ENCODE assay signal across 8 cellular contexts in the genomic region with DNA sequence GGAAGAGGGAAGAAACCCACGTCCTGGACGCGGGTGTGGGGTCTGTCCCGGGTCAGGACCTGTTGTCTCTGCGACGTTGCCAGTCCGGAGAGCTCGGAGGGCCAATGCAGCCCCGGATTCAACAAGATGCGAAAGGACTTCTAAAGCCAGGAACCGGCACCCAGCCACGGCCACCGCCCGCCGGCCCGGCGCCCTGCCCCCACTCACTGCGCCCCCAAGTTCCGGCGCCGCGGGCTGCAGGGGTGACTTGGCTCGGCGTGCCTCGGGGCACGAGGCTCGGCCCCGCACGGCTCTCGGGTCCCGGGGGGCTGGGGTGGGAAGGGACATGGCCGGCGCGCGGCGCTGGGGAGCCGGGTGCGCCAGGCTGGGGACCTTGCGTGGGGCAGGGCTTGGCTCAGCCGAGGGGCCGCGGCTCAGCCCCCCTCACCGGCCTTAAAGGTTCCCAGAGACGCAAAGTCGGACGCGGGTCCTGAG. TPM values are rescaled to one million over a fixed set of nuclear protein-coding genes. Genes with fewer than 3 reads are reported as not detected.
A peak's percentile ranks its signal among the peaks of the same experiment; 100 is the strongest.
DNase-seq lines count a peak whose midpoint lies in the region; ATAC-seq, FAIRE-seq and TF ChIP-seq lines count a peak whose summit lies in the region.

No MANE protein-coding gene starts in this region.

- H2AFZ ChIP-seq in GM12878 (ENCODE audit: control insufficient read depth, low read depth, low read length), result peak overlapping the region; percentile 83; the same call in 1 of the 2 replicates

- SMC1A ChIA-PET in GM12878 (lab: Charles Lee; ENCODE audit: uncharacterized antibody, unreplicated experiment), result interaction anchor here (0.6 to 2.0 kb wide), 2 partner anchors 18 to 431 kb away, joined by 3 to 7 read pairs; no protein-coding TSS in a partner anchor

- peaks cover 0 to 3% of the 10 kb centered on the region in 2 experiments; a peak in 2 of 4 replicates for H3K36me3 ChIP-seq in GM12878 (ENCODE audit: control insufficient read depth in 2 of 2, insufficient read depth in 2 of 2, low read length in 1 of 2)
- no peaks in the 10 kb centered on the region for H3K36me3 ChIP-seq in liver (ENCODE audit: control insufficient read depth in 4 of 4, insufficient read depth in 3 of 4, low read depth in 1 of 4, low read length in 3 of 4)
- H3K36me3 ChIP-seq in tibial nerve, result peaks cover 0 to 14% (median 0%) of the 10 kb centered on the region in 3 donors

- H3K79me2 ChIP-seq in GM12878 (ENCODE audit: control insufficient read depth, insufficient read depth, low read length), result peaks cover 60% of the 10 kb centered on the region

- BruUV-seq in GM12878 (replicated peaks; lab: Mats Ljungman, UMichigan), result no TSS peak

- in situ Hi-C loops in GM12878 (cut with MboI), result no loop called here

- POLR2A ChIA-PET in GM12878 (lab: Charles Lee), result interaction anchor here (0.9 kb wide), 1 partner anchor 11 kb away, joined by 5 read pairs; no protein-coding TSS in a partner anchor

- H3K27me3 Mint-ChIP-seq in activated T-cell treated with anti-CD3 and anti-CD28 coated beads, Interleukin-2, amount 50 U/mL, for 72 hours (ENCODE audit: low read depth), result peaks cover 46% of the 10 kb centered on the region

- peak overlapping the region; percentile 44 for H3K4me2 ChIP-seq in GM12878 (ENCODE audit: control insufficient read depth, insufficient read depth)

- H3K4me3 ChIP-seq in GM12878, result peak overlapping the region; percentile 90
- H3K4me3 ChIP-seq in liver (ENCODE audit: low read depth in 1 of 3, low read length in 3 of 3), result peak overlapping the region in 2 of 3 donors; percentile 68 to 78
- H3K4me3 ChIP-seq in tibial nerve, result peak overlapping the region; percentile 74 to 88 (median 76)

- H3K27ac ChIP-seq in GM12878 (ENCODE audit: control insufficient read depth, insufficient read depth) (peak overlapping the region; percentile 84), liver (ENCODE audit: low read depth in 1 of 2, low read length in 2 of 2) (no peak overlapping the region), tibial nerve (peak overlapping the region; percentile 74 to 89 (median 82))

- peak overlapping the region; percentile 75 to 88 for H3K4me3 Mint-ChIP-seq in activated T-cell treated with anti-CD3 and anti-CD28 coated beads, Interleukin-2, amount 50 U/mL, for 72 hours

- H3K27me3 ChIP-seq in GM12878 (replicated peaks in 1 of 2; ENCODE audit: control insufficient read depth in 2 of 2, insufficient read depth in 2 of 2, low read length in 1 of 2) (no peaks in the 10 kb centered on the region), liver (ENCODE audit: control insufficient read depth in 4 of 4, insufficient read depth in 4 of 4, low read length in 3 of 4) (no peaks in the 10 kb centered on the region), tibial nerve (no peaks in the 10 kb centered on the region)

- H3K9ac ChIP-seq in GM12878 (ENCODE audit: control insufficient read depth, insufficient read depth, low read length), result peak overlapping the region; percentile 90
- H3K9ac ChIP-seq in liver (ENCODE audit: low read depth in 1 of 2, low read length in 2 of 2), result peak overlapping the region in 1 of 2 donors; percentile 24

- intact Hi-C loops in GM12878 (cut with micrococcal nuclease; ENCODE audit: unreplicated experiment), result loop anchor here (5.0 kb wide), 1 partner anchor 56 kb away; a partner anchor contains a TSS

- 7% methylated on average over 33 of the region's 47 CpGs for whole genome bisulfite sequencing in GM12878 (ENCODE audit: insufficient coverage, insufficient replicate concordance, low lambda C conversion rate, missing lambda C conversion rate)
- 8% methylated on average over 47 of the region's 47 CpGs for WGBS in liver
- WGBS in tibial nerve, 2 donors, result 1% methylated on average over 42 of the region's 47 CpGs; no CpG with 5 or more reads in 1 of the 2 donors

- H3K9me3 Mint-ChIP-seq in activated T-cell treated with anti-CD3 and anti-CD28 coated beads, Interleukin-2, amount 50 U/mL, for 72 hours, result no peaks in the 10 kb centered on the region

- FAIRE-seq in GM12878 (lab: Jason Lieb, UNC), result no peak

- H3K36me3 Mint-ChIP-seq in activated T-cell treated with anti-CD3 and anti-CD28 coated beads, Interleukin-2, amount 50 U/mL, for 72 hours (ENCODE audit: insufficient read depth in 2 of 2), result peaks cover 0 to 7% of the 10 kb centered on the region in 2 donors

- peaks cover 21% of the 10 kb centered on the region for H3K4me1 ChIP-seq in GM12878 (ENCODE audit: control insufficient read depth, insufficient read depth, low read length)
- H3K4me1 ChIP-seq in liver (ENCODE audit: control insufficient read depth in 4 of 4, insufficient read depth in 4 of 4, low read length in 3 of 4), result peaks cover 0 to 20% (median 10%) of the 10 kb centered on the region in 4 donors
- peaks cover 0 to 39% (median 11%) of the 10 kb centered on the region in 4 donors for H3K4me1 ChIP-seq in tibial nerve

- peaks cover 13% of the 10 kb centered on the region for H3K4me1 Mint-ChIP-seq in activated T-cell treated with anti-CD3 and anti-CD28 coated beads, Interleukin-2, amount 50 U/mL, for 72 hours (ENCODE audit: low read depth)

- H3K27ac Mint-ChIP-seq in activated T-cell treated with anti-CD3 and anti-CD28 coated beads, Interleukin-2, amount 50 U/mL, for 72 hours, result no peak overlapping the region

- no peaks in the 10 kb centered on the region; the same call in 1 of the 2 replicates for H4K20me1 ChIP-seq in GM12878 (ENCODE audit: control insufficient read depth, insufficient read depth)

- H3K9me3 ChIP-seq in GM12878 (replicated peaks; ENCODE audit: control insufficient read depth, insufficient read depth, low read length), result no peaks in the 10 kb centered on the region
- H3K9me3 ChIP-seq in liver (ENCODE audit: control insufficient read depth in 4 of 4, low read length in 3 of 4), result no peaks in the 10 kb centered on the region
- no peaks in the 10 kb centered on the region for H3K9me3 ChIP-seq in tibial nerve

- TF ChIP-seq RAD21 in GM12878 (IDR thresholded peaks at IDR 0.05; ENCODE audit: insufficient read depth, low read depth, low read length) (no peak), liver (IDR thresholded peaks at IDR 0.05) (no peak)

- DNase-seq in activated T-cell treated with anti-CD3 and anti-CD28 coated beads, Interleukin-2, amount 50 U/mL, for 72 hours, result peak in 1 of 2 donors; percentile 45
- DNase-seq in activated T-cell treated with anti-CD3 and anti-CD28 coated beads for 4 hours, result no peak
- DNase-seq in GM12878 (ENCODE audit: low read depth, low spot score), result no peak
- no peak for DNase-seq in tibial nerve (ENCODE audit: low spot score in 2 of 2)
- no peak for DNase-seq in amniotic stem cell (lab: John Stamatoyannopoulos, UW)
- no peak for DNase-seq in NCI-H2171 treated with DMSO at 0.1 percent for 48 hours (lab: John Stamatoyannopoulos, UW)

- CTCF ChIA-PET in GM12878 (lab: Yijun Ruan, JAX), result interaction anchor here (0.6 to 1.8 kb wide), 2 partner anchors 41 to 65 kb away, joined by 3 to 5 read pairs; no protein-coding TSS in a partner anchor

- RAD21 ChIA-PET in GM12878 (lab: Charles Lee; ENCODE audit: unreplicated experiment), result interaction anchor here (0.5 to 1.0 kb wide), 2 partner anchors 40 to 61 kb away, joined by 3 read pairs; no protein-coding TSS in a partner anchor

- no peak; a peak in 1 of 6 replicates for TF ChIP-seq CTCF in GM12878 (IDR thresholded peaks at IDR 0.05 in 2 of 3, conservative IDR thresholded peaks at IDR 0.05 in 1 of 3; ENCODE audit: control insufficient read depth in 2 of 3, extremely low read depth in 1 of 3, insufficient read depth in 1 of 3, low read depth in 3 of 3, low read length in 3 of 3)
- TF ChIP-seq CTCF in liver (IDR thresholded peaks at IDR 0.05; ENCODE audit: low read depth, low read length, missing input control), result no peak
- TF ChIP-seq CTCF in tibial nerve (IDR thresholded peaks at IDR 0.05), result no peak

- peak; percentile 13 to 29 for ATAC-seq in activated T-cell treated with anti-CD3 and anti-CD28 coated beads, Interleukin-2, amount 50 U/mL, for 72 hours (replicated peaks in 1 of 2)
- ATAC-seq in GM12878 (peak; percentile 28), GM19324 (IDR thresholded peaks at IDR 0.05; ENCODE audit: low FRiP score, unreplicated experiment) (no peak)

- TF ChIP-seq POLR2A in GM12878 (IDR thresholded peaks at IDR 0.05; ENCODE audit: low read depth, low read length), result no peak; the same call in 1 of the 2 replicates
- TF ChIP-seq POLR2A in tibial nerve (IDR thresholded peaks at IDR 0.05), result no peak

- TF ChIP-seq EP300 in GM12878 (IDR thresholded peaks at IDR 0.05; ENCODE audit: borderline replicate concordance in 1 of 2, control insufficient read depth in 1 of 2, low read depth in 2 of 2, low read length in 2 of 2) (no peak), tibial nerve (IDR thresholded peaks at IDR 0.05) (no peak)

RNA-seq across cellular contexts. Expression of a gene that starts 51.8 kb away (rescaled TPM):
- 10 to 100 TPM; 20.2 to 21.0 TPM for total RNA-seq in activated T-cell treated with anti-CD3 and anti-CD28 coated beads, Interleukin-2, amount 50 U/mL, for 72 hours
- 14.4 and 15.0 TPM in 2 replicates for total RNA-seq in GM12878 (2013; cell fraction: nucleolus; rRNA removed)
- total RNA-seq in GM12878 (2014; rRNA removed) (9.7 and 10.4 TPM in 2 replicates), GM12878 (2014; rRNA removed; fragmentation: Illumina TruSeq; extraction: Trizol) (8.1 and 9.4 TPM in 2 replicates), GM12878 (2021) (20.7 TPM in 2 replicates), liver (100 to 1,000 TPM in 1 of 2 donors, 10 to 100 TPM in 1; 47.7 to 134 TPM), tibial nerve (10 to 100 TPM; 53.1 to 88.6 (median 72.7) TPM)
- polyA plus RNA-seq in GM12878 (2011; ENCODE audit: low read depth), result 4.9 TPM
- polyA plus RNA-seq in GM12878 (2011; rRNA removed) (3.9 and 4.9 TPM in 2 replicates), GM12878 (2014; fragmentation: Illumina TruSeq; extraction: Trizol) (9.9 and 10.1 TPM in 2 replicates), GM12878 (2014; fragmentation: Nextera tagmentation; extraction: Ambion mirVana) (1 to 10 TPM; 1.2 to 1.4 TPM), GM12878 (2014; rRNA removed) (12.1 and 13.1 TPM in 2 replicates), GM12878 (2016; fragmentation: Nextera tagmentation; extraction: Ambion mirVana) (1 to 10 TPM; 5.9 to 6.0 TPM), liver (10 to 100 TPM; 28.9 to 65.8 TPM)
- polyA plus RNA-seq in GM12878 (2011; cell fraction: cytosol; rRNA removed), result 6.3 and 6.4 TPM in 2 replicates
- 7.7 and 10.0 TPM in 2 replicates for polyA plus RNA-seq in GM12878 (2011; cell fraction: nucleus; rRNA removed)
- polyA plus RNA-seq in GM12878 (2012), result 7.3 and 7.7 TPM in 2 replicates
- polyA minus RNA-seq in GM12878 (2011; rRNA and poly(A)+ RNA removed), result 4.8 and 10.9 TPM in 2 replicates
- polyA minus RNA-seq in GM12878 (2011; cell fraction: cytosol; rRNA and poly(A)+ RNA removed), result 5.1 and 5.9 TPM in 2 replicates
- 2.2 and 3.4 TPM in 2 replicates for polyA minus RNA-seq in GM12878 (2011; cell fraction: nucleus; rRNA and poly(A)+ RNA removed)

RNA-seq across cellular contexts. Expression of a gene that starts 53.9 kb away (rescaled TPM):
- 1 to 10 TPM; 5.9 to 7.5 TPM for total RNA-seq in activated T-cell treated with anti-CD3 and anti-CD28 coated beads, Interleukin-2, amount 50 U/mL, for 72 hours
- total RNA-seq in GM12878 (2013; cell fraction: nucleolus; rRNA removed), result 22.6 and 27.6 TPM in 2 replicates
- total RNA-seq in GM12878 (2014; rRNA removed), result 4.7 and 15.9 TPM in 2 replicates
- total RNA-seq in GM12878 (2014; rRNA removed; fragmentation: Illumina TruSeq; extraction: Trizol), result 2.8 and 5.0 TPM in 2 replicates
- 10.1 and 12.2 TPM in 2 replicates for total RNA-seq in GM12878 (2021)
- 1.5 TPM for polyA plus RNA-seq in GM12878 (2011; ENCODE audit: low read depth)
- 1.3 and 3.7 TPM in 2 replicates for polyA plus RNA-seq in GM12878 (2011; rRNA removed)
- 1.8 and 2.0 TPM in 2 replicates for polyA plus RNA-seq in GM12878 (2011; cell fraction: cytosol; rRNA removed)
- polyA plus RNA-seq in GM12878 (2011; cell fraction: nucleus; rRNA removed), result 1.9 and 2.3 TPM in 2 replicates
- polyA plus RNA-seq in GM12878 (2012), result 11.4 and 13.6 TPM in 2 replicates
- 2.5 and 2.8 TPM in 2 replicates for polyA plus RNA-seq in GM12878 (2014; fragmentation: Illumina TruSeq; extraction: Trizol)
- polyA plus RNA-seq in GM12878 (2014; fragmentation: Nextera tagmentation; extraction: Ambion mirVana), result 1 to 10 TPM in 1 of 2 experiments, under 1 TPM in 1; 0.66 to 1.1 TPM
- 2.6 and 3.2 TPM in 2 replicates for polyA plus RNA-seq in GM12878 (2014; rRNA removed)
- polyA plus RNA-seq in GM12878 (2016; fragmentation: Nextera tagmentation; extraction: Ambion mirVana), result 1 to 10 TPM in 1 of 2 experiments, under 1 TPM in 1; 0.86 to 2.9 TPM
- 2.6 and 8.1 TPM in 2 replicates for polyA minus RNA-seq in GM12878 (2011; rRNA and poly(A)+ RNA removed)
- polyA minus RNA-seq in GM12878 (2011; cell fraction: cytosol; rRNA and poly(A)+ RNA removed), result 1.2 and 1.8 TPM in 2 replicates
- 0.85 and 3.2 TPM in 2 replicates for polyA minus RNA-seq in GM12878 (2011; cell fraction: nucleus; rRNA and poly(A)+ RNA removed)
- total RNA-seq in liver, result 1 to 10 TPM; 1.3 to 7.0 TPM
- 1 to 10 TPM; 2.1 to 2.4 TPM for polyA plus RNA-seq in liver
- total RNA-seq in tibial nerve, result 10 to 100 TPM in 1 of 4 donors, 1 to 10 TPM in 3; 2.8 to 10.5 (median 6.2) TPM

Comparison
In these comparisons a context has a peak if more than half of its experiments do, and no peak if none do; other contexts are left out.
1. H3K27ac ChIP-seq: peak in GM12878 (single experiment) and tibial nerve (4 of 4); none in liver (0 of 2).
2. Peak in every context shown above with its lines, with median percentiles within 50 percentile points of each other: H3K4me3 ChIP-seq.